1 cellular context compared by ENCODE assay signal in genomic region chr12:69329669-69330428, GRCh38.
A peak's percentile ranks its signal among the peaks of the same experiment; 100 is the strongest.
TF ChIP-seq lines count a peak whose summit lies in the region.

No MANE protein-coding gene starts in this region.

TF ChIP-seq in HEK293, 187 proteins besides CTCF, POLR2A, EP300 and RAD21 (continued from another document and continues in another):
- TF ChIP-seq ZNF792 (tag by site-specific recombination; IDR thresholded peaks at IDR 0.05) (no peak), ZBTB21 (tag by site-specific recombination; IDR thresholded peaks at IDR 0.05) (no peak), ZNF248 (tag by site-specific recombination; IDR thresholded peaks at IDR 0.05) (no peak), ZNF596 (tag by site-specific recombination; IDR thresholded peaks at IDR 0.05) (no peak), ZNF366 (tag by site-specific recombination; conservative IDR thresholded peaks at IDR 0.05) (peak; percentile 27; the same call in 1 of the 2 replicates), ZNF140 (tag by site-specific recombination; IDR thresholded peaks at IDR 0.05) (no peak), ZNF169 (tag by site-specific recombination; IDR thresholded peaks at IDR 0.05) (no peak), ZNF155 (tag by site-specific recombination; IDR thresholded peaks at IDR 0.05) (no peak), SCRT2 (tag by site-specific recombination; IDR thresholded peaks at IDR 0.05) (peak; percentile 97), ZBTB26 (tag by site-specific recombination; optimal IDR thresholded peaks at IDR 0.05) (no peak), KLF7 (tag by site-specific recombination; IDR thresholded peaks at IDR 0.05; ENCODE audit: borderline replicate concordance) (no peak), ZBTB17 (tag by site-specific recombination; IDR thresholded peaks at IDR 0.05) (no peak), ZNF704 (tag by site-specific recombination; IDR thresholded peaks at IDR 0.05) (no peak), ZNF843 (tag by site-specific recombination; IDR thresholded peaks at IDR 0.05) (no peak), ZNF513 (tag by site-specific recombination; IDR thresholded peaks at IDR 0.05) (no peak), ZNF23 (tag by site-specific recombination; IDR thresholded peaks at IDR 0.05; ENCODE audit: borderline replicate concordance) (no peak), ZNF404 (tag by site-specific recombination; IDR thresholded peaks at IDR 0.05) (no peak), ZBTB48 (tag by site-specific recombination; IDR thresholded peaks at IDR 0.05) (no peak), ZNF148 (tag by site-specific recombination; IDR thresholded peaks at IDR 0.05; ENCODE audit: borderline replicate concordance) (no peak), ZNF776 (tag by site-specific recombination; IDR thresholded peaks at IDR 0.05; ENCODE audit: borderline replicate concordance) (no peak), ZNF335 (tag by site-specific recombination; conservative IDR thresholded peaks at IDR 0.05) (0 out of 2 replicates have a peak, but pooled peaks have one; percentile 4), ZBTB7A (tag by site-specific recombination; IDR thresholded peaks at IDR 0.05; ENCODE audit: low read depth) (no peak), ZNF544 (tag by site-specific recombination; IDR thresholded peaks at IDR 0.05) (no peak), ZNF677 (tag by site-specific recombination; IDR thresholded peaks at IDR 0.05) (no peak), ZBTB1 (tag by site-specific recombination; IDR thresholded peaks at IDR 0.05) (no peak), ZBTB10 (tag by site-specific recombination; IDR thresholded peaks at IDR 0.05) (no peak), PRDM1 (tag by site-specific recombination; IDR thresholded peaks at IDR 0.05) (peak; percentile 42; the same call in 1 of the 2 replicates), ZNF354C (tag by site-specific recombination; IDR thresholded peaks at IDR 0.05; ENCODE audit: borderline replicate concordance, low read depth) (no peak), ZSCAN16 (tag by site-specific recombination; IDR thresholded peaks at IDR 0.05) (no peak), KLF9 (tag by site-specific recombination; IDR thresholded peaks at IDR 0.05; ENCODE audit: low read depth) (no peak), PRDM4 (tag by site-specific recombination; IDR thresholded peaks at IDR 0.05) (no peak), ZNF555 (tag by site-specific recombination; conservative IDR thresholded peaks at IDR 0.05) (no peak), ZNF610 (tag by site-specific recombination; IDR thresholded peaks at IDR 0.05; ENCODE audit: borderline replicate concordance) (no peak), AEBP2 (tag by site-specific recombination; IDR thresholded peaks at IDR 0.05; ENCODE audit: borderline replicate concordance) (no peak), PRDM6 (tag by site-specific recombination; IDR thresholded peaks at IDR 0.05) (peak; percentile 59)
- TF ChIP-seq, protein P1, sequence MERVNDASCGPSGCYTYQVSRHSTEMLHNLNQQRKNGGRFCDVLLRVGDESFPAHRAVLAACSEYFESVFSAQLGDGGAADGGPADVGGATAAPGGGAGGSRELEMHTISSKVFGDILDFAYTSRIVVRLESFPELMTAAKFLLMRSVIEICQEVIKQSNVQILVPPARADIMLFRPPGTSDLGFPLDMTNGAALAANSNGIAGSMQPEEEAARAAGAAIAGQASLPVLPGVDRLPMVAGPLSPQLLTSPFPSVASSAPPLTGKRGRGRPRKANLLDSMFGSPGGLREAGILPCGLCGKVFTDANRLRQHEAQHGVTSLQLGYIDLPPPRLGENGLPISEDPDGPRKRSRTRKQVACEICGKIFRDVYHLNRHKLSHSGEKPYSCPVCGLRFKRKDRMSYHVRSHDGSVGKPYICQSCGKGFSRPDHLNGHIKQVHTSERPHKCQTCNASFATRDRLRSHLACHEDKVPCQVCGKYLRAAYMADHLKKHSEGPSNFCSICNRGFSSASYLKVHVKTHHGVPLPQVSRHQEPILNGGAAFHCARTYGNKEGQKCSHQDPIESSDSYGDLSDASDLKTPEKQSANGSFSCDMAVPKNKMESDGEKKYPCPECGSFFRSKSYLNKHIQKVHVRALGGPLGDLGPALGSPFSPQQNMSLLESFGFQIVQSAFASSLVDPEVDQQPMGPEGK (tag by site-specific recombination; IDR thresholded peaks at IDR 0.05) = no peak
- TF ChIP-seq, protein P2, sequence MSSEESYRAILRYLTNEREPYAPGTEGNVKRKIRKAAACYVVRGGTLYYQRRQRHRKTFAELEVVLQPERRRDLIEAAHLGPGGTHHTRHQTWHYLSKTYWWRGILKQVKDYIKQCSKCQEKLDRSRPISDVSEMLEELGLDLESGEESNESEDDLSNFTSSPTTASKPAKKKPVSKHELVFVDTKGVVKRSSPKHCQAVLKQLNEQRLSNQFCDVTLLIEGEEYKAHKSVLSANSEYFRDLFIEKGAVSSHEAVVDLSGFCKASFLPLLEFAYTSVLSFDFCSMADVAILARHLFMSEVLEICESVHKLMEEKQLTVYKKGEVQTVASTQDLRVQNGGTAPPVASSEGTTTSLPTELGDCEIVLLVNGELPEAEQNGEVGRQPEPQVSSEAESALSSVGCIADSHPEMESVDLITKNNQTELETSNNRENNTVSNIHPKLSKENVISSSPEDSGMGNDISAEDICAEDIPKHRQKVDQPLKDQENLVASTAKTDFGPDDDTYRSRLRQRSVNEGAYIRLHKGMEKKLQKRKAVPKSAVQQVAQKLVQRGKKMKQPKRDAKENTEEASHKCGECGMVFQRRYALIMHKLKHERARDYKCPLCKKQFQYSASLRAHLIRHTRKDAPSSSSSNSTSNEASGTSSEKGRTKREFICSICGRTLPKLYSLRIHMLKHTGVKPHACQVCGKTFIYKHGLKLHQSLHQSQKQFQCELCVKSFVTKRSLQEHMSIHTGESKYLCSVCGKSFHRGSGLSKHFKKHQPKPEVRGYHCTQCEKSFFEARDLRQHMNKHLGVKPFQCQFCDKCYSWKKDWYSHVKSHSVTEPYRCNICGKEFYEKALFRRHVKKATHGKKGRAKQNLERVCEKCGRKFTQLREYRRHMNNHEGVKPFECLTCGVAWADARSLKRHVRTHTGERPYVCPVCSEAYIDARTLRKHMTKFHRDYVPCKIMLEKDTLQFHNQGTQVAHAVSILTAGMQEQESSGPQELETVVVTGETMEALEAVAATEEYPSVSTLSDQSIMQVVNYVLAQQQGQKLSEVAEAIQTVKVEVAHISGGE (tag by site-specific recombination; conservative IDR thresholded peaks at IDR 0.05; ENCODE audit: low read depth) = no peak
